22 cellular contexts compared by ENCODE assay signal in genomic region chr9:70947519-70947918, GRCh38.
"Had no signal": no experiment of that assay in that cellular context is flagged by ENCODE, and none has a peak within 500 bp of the region (broad histone marks: within the 10 kb centered on the region; RNA-seq: fewer than 3 reads in every experiment).

No MANE protein-coding gene starts in this region.

- DNase-seq: activated CD4-positive, alpha-beta T cell treated with anti-CD3 and anti-CD28 coated beads, Interleukin-2, amount 10 ng/mL, durations not matched to agents 7 days and 5 days; activated CD8-positive, alpha-beta memory T cell treated with anti-CD3 and anti-CD28 coated beads, Interleukin-2, amount 50 U/mL, for 4 hours; activated gamma-delta T cell; activated T-cell treated with anti-CD3 and anti-CD28 coated beads, Interleukin-2, amount 50 U/mL, for 4 hours; adrenal gland; effector CD4-positive, alpha-beta T cell; stimulated activated CD4-positive, alpha-beta T cell treated with anti-CD3 and anti-CD28 coated beads, Interleukin-12 subunit alpha, Interleukin-12 subunit beta, amount 100 ng/mL, for 4 hours; stimulated activated CD4-positive, alpha-beta T cell treated with anti-CD3 and anti-CD28 coated beads, Interleukin-1b, Interleukin-23, amount 100 ng/mL, for 48 hours; stimulated activated CD8-positive, alpha-beta memory T cell treated with anti-CD3 and anti-CD28 coated beads, Interleukin-4, amount 100 ng/mL, for 48 hours; stimulated activated naive CD4-positive, alpha-beta T cell; substantia nigra; tibial artery had no signal

- H3K27me3 Mint-ChIP-seq: activated CD4-positive, alpha-beta T cell treated with anti-CD3 and anti-CD28 coated beads, Interleukin-2, amount 10 ng/mL, durations not matched to agents 7 days and 5 days; progenitor cell of endocrine pancreas had no signal

- H3K4me1 ChIP-seq: adrenal gland, right atrium auricular region, tibial artery, vagina had no signal

- FAIRE-seq: astrocyte, bronchial epithelial cell had no signal

- H3K9me3 ChIP-seq: adrenal gland, right atrium auricular region, tibial artery, vagina had no signal

- H3K4me3 Mint-ChIP-seq: activated CD4-positive, alpha-beta T cell treated with anti-CD3 and anti-CD28 coated beads, Interleukin-2, amount 10 ng/mL, durations not matched to agents 7 days and 5 days; activated T-cell treated with anti-CD3 and anti-CD28 coated beads, Interleukin-2, amount 50 U/mL, for 4 hours; nephron; T-helper 1 cell treated with Interleukin-12 subunit alpha and Interleukin-12 subunit beta and Interleukin-4 antibody, amounts not matched to agents 30 μg/mL and 1 μg/mL, for 36 hours had no signal

- H3K27ac ChIP-seq: adrenal gland, right atrium auricular region, tibial artery, vagina had no signal

- H3K36me3 ChIP-seq: adrenal gland, right atrium auricular region, tibial artery, vagina had no signal

- H3K27me3 ChIP-seq: adrenal gland, right atrium auricular region, tibial artery, vagina had no signal

- ATAC-seq: activated CD4-positive, CD25-positive, alpha-beta regulatory T cell treated with anti-CD3 and anti-CD28 coated beads, Interleukin-2, amount 50 U/mL, for 24 hours; activated naive CD4-positive, alpha-beta T cell treated with anti-CD3 and anti-CD28 coated beads, Interleukin-2, amount 50 U/mL, for 72 hours; activated T-cell treated with anti-CD3 and anti-CD28 coated beads, Interleukin-2, amount 50 U/mL, for 4 hours; esophagus mucosa had no signal

- H3K36me3 Mint-ChIP-seq: activated naive CD4-positive, alpha-beta T cell treated with anti-CD3 and anti-CD28 coated beads, Interleukin-2, amount 50 U/mL, for 72 hours had no signal

- H3K9me3 Mint-ChIP-seq: activated CD4-positive, alpha-beta T cell treated with anti-CD3 and anti-CD28 coated beads, Interleukin-2, amount 10 ng/mL, durations not matched to agents 7 days and 5 days; activated naive CD4-positive, alpha-beta T cell treated with anti-CD3 and anti-CD28 coated beads, Interleukin-2, amount 50 U/mL, for 72 hours; activated T-cell treated with anti-CD3 and anti-CD28 coated beads, Interleukin-2, amount 50 U/mL, for 4 hours; nephron; T-helper 1 cell treated with Interleukin-12 subunit alpha and Interleukin-12 subunit beta and Interleukin-4 antibody, amounts not matched to agents 30 μg/mL and 1 μg/mL, for 36 hours had no signal

- H3K27ac Mint-ChIP-seq: activated CD4-positive, alpha-beta T cell treated with anti-CD3 and anti-CD28 coated beads, Interleukin-2, amount 10 ng/mL, durations not matched to agents 7 days and 5 days; activated naive CD4-positive, alpha-beta T cell treated with anti-CD3 and anti-CD28 coated beads, Interleukin-2, amount 50 U/mL, for 72 hours; nephron; progenitor cell of endocrine pancreas; T-helper 1 cell treated with Interleukin-12 subunit alpha and Interleukin-12 subunit beta and Interleukin-4 antibody, amounts not matched to agents 30 μg/mL and 1 μg/mL, for 36 hours had no signal

- H3K4me1 Mint-ChIP-seq: activated CD4-positive, alpha-beta T cell treated with anti-CD3 and anti-CD28 coated beads, Interleukin-2, amount 10 ng/mL, durations not matched to agents 7 days and 5 days; nephron had no signal

- H3K4me3 ChIP-seq: adrenal gland, right atrium auricular region, tibial artery, vagina had no signal
